In genomic region chr11:34438529-34439507, GRCh38 we compare ENCODE assay signal across 1 cellular context.
A peak's percentile ranks its signal among the peaks of the same experiment; 100 is the strongest.
TF ChIP-seq lines count a peak whose summit lies in the region.

Gene CAT (plus strand): TSS chr11:34438934. CDS start chr11:34439014, 80 bp downstream.

TF ChIP-seq in HepG2, 621 proteins besides CTCF, POLR2A, EP300 and RAD21 (continued from another document and continues in another):
- peak; percentile 78; the same call in 1 of the 2 replicates for TF ChIP-seq CSRNP1 (CRISPR knock-in tag; IDR thresholded peaks at IDR 0.05)
- peak; percentile 40; the same call in 1 of the 2 replicates for TF ChIP-seq RFX3 (CRISPR knock-in tag; IDR thresholded peaks at IDR 0.05)
- no peak for TF ChIP-seq NFATC3 (CRISPR knock-in tag; IDR thresholded peaks at IDR 0.05)
- TF ChIP-seq SMARCC2 (IDR thresholded peaks at IDR 0.05): no peak
- TF ChIP-seq ZNF503 (CRISPR knock-in tag; IDR thresholded peaks at IDR 0.05): no peak
- TF ChIP-seq CREB3 (CRISPR knock-in tag; IDR thresholded peaks at IDR 0.05): 0 out of 2 replicates have a peak, but pooled peaks have one; percentile 25
- TF ChIP-seq NFYC (CRISPR knock-in tag; IDR thresholded peaks at IDR 0.05): peak; percentile 97
- TF ChIP-seq ZNF597 (CRISPR knock-in tag; IDR thresholded peaks at IDR 0.05): no peak
- 0 out of 2 replicates have a peak, but pooled peaks have one; percentile 57 for TF ChIP-seq ZNF567 (CRISPR knock-in tag; IDR thresholded peaks at IDR 0.05; ENCODE audit: borderline replicate concordance)
- TF ChIP-seq ARID2 (CRISPR knock-in tag; IDR thresholded peaks at IDR 0.05; ENCODE audit: borderline replicate concordance): 0 out of 2 replicates have a peak, but pooled peaks have one; percentile 54
- no peak for TF ChIP-seq ZNF282 (IDR thresholded peaks at IDR 0.05; ENCODE audit: partially characterized antibody)
- peak; percentile 89 for TF ChIP-seq UBTF (CRISPR knock-in tag; IDR thresholded peaks at IDR 0.05)
- peak; percentile 61; the same call in 1 of the 2 replicates for TF ChIP-seq NCOA1 (CRISPR knock-in tag; IDR thresholded peaks at IDR 0.05)
- peak; percentile 87 for TF ChIP-seq TAF1 (CRISPR knock-in tag; IDR thresholded peaks at IDR 0.05)
- TF ChIP-seq ZNF136 (CRISPR knock-in tag; IDR thresholded peaks at IDR 0.05; ENCODE audit: low read depth): peak; percentile 77; the same call in 1 of the 2 replicates
- no peak for TF ChIP-seq ZNF10 (CRISPR knock-in tag; IDR thresholded peaks at IDR 0.05; ENCODE audit: borderline replicate concordance, low read depth)
- peak; percentile 96 for TF ChIP-seq ZNF501 (CRISPR knock-in tag; IDR thresholded peaks at IDR 0.05)
- TF ChIP-seq ZNF772 (CRISPR knock-in tag; IDR thresholded peaks at IDR 0.05): peak; percentile 81
- 0 out of 2 replicates have a peak, but pooled peaks have one; percentile 47 for TF ChIP-seq ZNF782 (CRISPR knock-in tag; IDR thresholded peaks at IDR 0.05; ENCODE audit: borderline replicate concordance)
- peak; percentile 66; the same call in 1 of the 2 replicates for TF ChIP-seq ZGPAT (CRISPR knock-in tag; IDR thresholded peaks at IDR 0.05)
- 0 out of 2 replicates have a peak, but pooled peaks have one; percentile 29 for TF ChIP-seq ZNF816 (CRISPR knock-in tag; IDR thresholded peaks at IDR 0.05; ENCODE audit: borderline replicate concordance)
- peak; percentile 58; the same call in 1 of the 2 replicates for TF ChIP-seq ZNF605 (CRISPR knock-in tag; IDR thresholded peaks at IDR 0.05)
- peak; percentile 40; the same call in 1 of the 2 replicates for TF ChIP-seq BCL6 (CRISPR knock-in tag; IDR thresholded peaks at IDR 0.05)
- TF ChIP-seq ZNF362 (CRISPR knock-in tag; IDR thresholded peaks at IDR 0.05; ENCODE audit: borderline replicate concordance): no peak
- no peak for TF ChIP-seq TRAFD1 (CRISPR knock-in tag; IDR thresholded peaks at IDR 0.05; ENCODE audit: borderline replicate concordance)
- TF ChIP-seq ZNF572 (CRISPR knock-in tag; IDR thresholded peaks at IDR 0.05): peak; percentile 90; the same call in 1 of the 2 replicates
- TF ChIP-seq ZNF75D (CRISPR knock-in tag; IDR thresholded peaks at IDR 0.05; ENCODE audit: borderline replicate concordance): no peak
- TF ChIP-seq SPEN (CRISPR knock-in tag; IDR thresholded peaks at IDR 0.05; ENCODE audit: low read depth): peak; percentile 50; the same call in 1 of the 2 replicates
- TF ChIP-seq ATF3 (CRISPR knock-in tag; IDR thresholded peaks at IDR 0.05): peak; percentile 10; the same call in 1 of the 2 replicates
- TF ChIP-seq ZNF30 (CRISPR knock-in tag; IDR thresholded peaks at IDR 0.05): peak; percentile 63; the same call in 1 of the 2 replicates
- peak; percentile 89 for TF ChIP-seq IRF9 (CRISPR knock-in tag; IDR thresholded peaks at IDR 0.05; ENCODE audit: borderline replicate concordance)
- TF ChIP-seq KAT8 (CRISPR knock-in tag; IDR thresholded peaks at IDR 0.05): peak; percentile 35; the same call in 1 of the 2 replicates
- peak; percentile 70; the same call in 1 of the 2 replicates for TF ChIP-seq GABPB1 (CRISPR knock-in tag; IDR thresholded peaks at IDR 0.05)
- TF ChIP-seq ZMYM3 (CRISPR knock-in tag; IDR thresholded peaks at IDR 0.05): peak; percentile 33; the same call in 1 of the 2 replicates
- TF ChIP-seq ZNF256 (CRISPR knock-in tag; conservative IDR thresholded peaks at IDR 0.05): 0 out of 2 replicates have a peak, but pooled peaks have one; percentile 45
- TF ChIP-seq STAT5B (CRISPR knock-in tag; IDR thresholded peaks at IDR 0.05): no peak
- no peak for TF ChIP-seq ZMYM2 (CRISPR knock-in tag; IDR thresholded peaks at IDR 0.05)
- peak; percentile 84 for TF ChIP-seq ZNF33B (CRISPR knock-in tag; IDR thresholded peaks at IDR 0.05)
- no peak for TF ChIP-seq CREBL2 (CRISPR knock-in tag; IDR thresholded peaks at IDR 0.05; ENCODE audit: borderline replicate concordance)
- no peak for TF ChIP-seq ZNF224 (CRISPR knock-in tag; IDR thresholded peaks at IDR 0.05)
- peak; percentile 89 for TF ChIP-seq TBX2 (CRISPR knock-in tag; IDR thresholded peaks at IDR 0.05; ENCODE audit: borderline replicate concordance)
- no peak for TF ChIP-seq LBX2 (CRISPR knock-in tag; IDR thresholded peaks at IDR 0.05; ENCODE audit: borderline replicate concordance)
- no peak for TF ChIP-seq FUBP1 (CRISPR knock-in tag; IDR thresholded peaks at IDR 0.05; ENCODE audit: borderline replicate concordance)
- TF ChIP-seq MEIS1 (CRISPR knock-in tag; IDR thresholded peaks at IDR 0.05; ENCODE audit: borderline replicate concordance): peak; percentile 73; the same call in 1 of the 2 replicates
- peak; percentile 76; the same call in 1 of the 2 replicates for TF ChIP-seq KMT2B (CRISPR knock-in tag; IDR thresholded peaks at IDR 0.05)
- peak; percentile 92; the same call in 1 of the 2 replicates for TF ChIP-seq ZNF230 (CRISPR knock-in tag; IDR thresholded peaks at IDR 0.05)
- TF ChIP-seq ZFP36L1 (CRISPR knock-in tag; IDR thresholded peaks at IDR 0.05): 0 out of 2 replicates have a peak, but pooled peaks have one; percentile 14
- no peak for TF ChIP-seq KLF11 (CRISPR knock-in tag; IDR thresholded peaks at IDR 0.05)
- TF ChIP-seq HOXA3 (CRISPR knock-in tag; IDR thresholded peaks at IDR 0.05): peak; percentile 51; the same call in 1 of the 2 replicates
